33 cellular contexts compared by ENCODE assay signal in genomic region chr1:163076981-163077761, GRCh38. TPM values are rescaled to one million over a fixed set of nuclear protein-coding genes. Genes with fewer than 3 reads are reported as not detected.
"Had no signal": no experiment of that assay in that cellular context is flagged by ENCODE, and none has a peak within 500 bp of the region (broad histone marks: within the 10 kb centered on the region; RNA-seq: fewer than 3 reads in every experiment).

No MANE protein-coding gene starts in this region.

- H3K9me3 Mint-ChIP-seq: activated CD4-positive, alpha-beta T cell treated with anti-CD3 and anti-CD28 coated beads, Interleukin-2, amount 10 ng/mL, durations not matched to agents 24 days and 14 days; activated CD8-positive, alpha-beta T cell treated with anti-CD3 and anti-CD28 coated beads for 36 hours; activated naive CD4-positive, alpha-beta T cell treated with anti-CD3 and anti-CD28 coated beads, Interleukin-2, amount 50 U/mL, for 24 hours; activated naive CD8-positive, alpha-beta T cell treated with anti-CD3 and anti-CD28 coated beads, Interleukin-2, amount 10 ng/mL, durations not matched to agents 7 days and 5 days; activated T-cell treated with anti-CD3 and anti-CD28 coated beads, Interleukin-2, amount 50 U/mL, for 24 hours; activated T-helper 2 cell treated with anti-CD3 and anti-CD28 coated beads, Interferon-gamma antibody, Interleukin-2, Interleukin-4, amounts not matched to agents 10 μg/mL and 5 μg/mL and 100 μg/mL, durations not matched to agents 14 hours and 24 hours and 36 hours had no signal

- H3K9me3 ChIP-seq: MG63, Peyer's patch, SJSA1 had no signal

- H3K36me3 ChIP-seq: MG63, Peyer's patch, SJSA1, WERI-Rb-1 had no signal

- H3K4me1 Mint-ChIP-seq: activated CD4-positive, alpha-beta T cell treated with anti-CD3 and anti-CD28 coated beads, Interleukin-2, amount 10 ng/mL, durations not matched to agents 24 days and 14 days; activated naive CD4-positive, alpha-beta T cell treated with anti-CD3 and anti-CD28 coated beads, Interleukin-2, amount 50 U/mL, for 24 hours; activated naive CD8-positive, alpha-beta T cell treated with anti-CD3 and anti-CD28 coated beads, Interleukin-2, amount 10 ng/mL, durations not matched to agents 7 days and 5 days had no signal

- H3K27me3 ChIP-seq: MG63, Peyer's patch, SJSA1 had no signal

- H3K4me3 ChIP-seq: MG63, Peyer's patch, SJSA1 had no signal

- H3K27ac Mint-ChIP-seq: activated CD4-positive, alpha-beta T cell treated with anti-CD3 and anti-CD28 coated beads, Interleukin-2, amount 10 ng/mL, durations not matched to agents 24 days and 14 days; activated CD8-positive, alpha-beta T cell treated with anti-CD3 and anti-CD28 coated beads for 36 hours; activated naive CD4-positive, alpha-beta T cell treated with anti-CD3 and anti-CD28 coated beads, Interleukin-2, amount 50 U/mL, for 24 hours; activated naive CD8-positive, alpha-beta T cell treated with anti-CD3 and anti-CD28 coated beads, Interleukin-2, amount 10 ng/mL, durations not matched to agents 7 days and 5 days; activated T-cell treated with anti-CD3 and anti-CD28 coated beads, Interleukin-2, amount 50 U/mL, for 24 hours; activated T-helper 2 cell treated with anti-CD3 and anti-CD28 coated beads, Interferon-gamma antibody, Interleukin-2, Interleukin-4, amounts not matched to agents 10 μg/mL and 5 μg/mL and 100 μg/mL, durations not matched to agents 14 hours and 24 hours and 36 hours had no signal

- H3K4me3 Mint-ChIP-seq: activated CD4-positive, alpha-beta T cell treated with anti-CD3 and anti-CD28 coated beads, Interleukin-2, amount 10 ng/mL, durations not matched to agents 24 days and 14 days; activated CD8-positive, alpha-beta T cell treated with anti-CD3 and anti-CD28 coated beads for 36 hours; activated naive CD4-positive, alpha-beta T cell treated with anti-CD3 and anti-CD28 coated beads, Interleukin-2, amount 50 U/mL, for 24 hours; activated naive CD8-positive, alpha-beta T cell treated with anti-CD3 and anti-CD28 coated beads, Interleukin-2, amount 10 ng/mL, durations not matched to agents 7 days and 5 days; activated T-cell treated with anti-CD3 and anti-CD28 coated beads, Interleukin-2, amount 50 U/mL, for 24 hours had no signal

- H3K27ac ChIP-seq: Peyer's patch, SJSA1, WERI-Rb-1 had no signal

- H3K4me1 ChIP-seq: Peyer's patch had no signal

- ATAC-seq: activated CD8-positive, alpha-beta T cell treated with anti-CD3 and anti-CD28 coated beads for 36 hours; PC-3 had no signal

- H3K36me3 Mint-ChIP-seq: activated naive CD4-positive, alpha-beta T cell treated with anti-CD3 and anti-CD28 coated beads, Interleukin-2, amount 50 U/mL, for 24 hours; activated naive CD8-positive, alpha-beta T cell treated with anti-CD3 and anti-CD28 coated beads, Interleukin-2, amount 10 ng/mL, durations not matched to agents 7 days and 5 days had no signal

- DNase-seq: activated CD4-positive, alpha-beta T cell treated with anti-CD3 and anti-CD28 coated beads for 1 hour; activated CD4-positive, alpha-beta T cell treated with anti-CD3 and anti-CD28 coated beads, Interleukin-2, amount 10 ng/mL, durations not matched to agents 24 days and 14 days; activated CD4-positive, alpha-beta T cell treated with anti-CD3 and anti-CD28 coated beads, Interleukin-2, amount 50 U/mL, for 4 hours; activated CD4-positive, CD25-positive, alpha-beta regulatory T cell; activated CD8-positive, alpha-beta T cell treated with anti-CD3 and anti-CD28 coated beads for 36 hours; activated gamma-delta T cell; activated naive CD4-positive, alpha-beta T cell treated with Interleukin-2 at 50 U/mL for 16 hours; activated naive CD8-positive, alpha-beta T cell treated with anti-CD3 and anti-CD28 coated beads, Interleukin-2, amount 10 ng/mL, durations not matched to agents 7 days and 5 days; activated T-cell treated with anti-CD3 and anti-CD28 coated beads, Interleukin-2, amount 50 U/mL, for 24 hours; amygdala; Kasumi-1; MG63; NCI-H1048; NCI-H1105 treated with DMSO at 0.1 percent for 48 hours; NCI-H1436; NCI-H1694; NCI-H1930; NCI-H2081 treated with DMSO at 0.1 percent for 48 hours; NCI-H226; NCI-H524 treated with DMSO at 0.1 percent for 48 hours; PC-3; Peyer's patch; RPMI8226; SHP77 treated with DMSO at 0.1 percent for 48 hours; T1000; WERI-Rb-1 had no signal

- H3K27me3 Mint-ChIP-seq: activated CD4-positive, alpha-beta T cell treated with anti-CD3 and anti-CD28 coated beads, Interleukin-2, amount 10 ng/mL, durations not matched to agents 24 days and 14 days had no signal

RNA-seq across cellular contexts. Expression of gene RGS4, which starts 8.0 kb away (rescaled TPM):
- total RNA-seq: activated CD4-positive, alpha-beta T cell treated with anti-CD3 and anti-CD28 coated beads, Interleukin-2, amount 10 ng/mL, durations not matched to agents 24 days and 14 days; activated CD8-positive, alpha-beta memory T cell treated with anti-CD3 and anti-CD28 coated beads for 36 hours; activated CD8-positive, alpha-beta T cell treated with anti-CD3 and anti-CD28 coated beads for 36 hours; activated naive CD8-positive, alpha-beta T cell treated with anti-CD3 and anti-CD28 coated beads, Interleukin-2, amount 10 ng/mL, durations not matched to agents 7 days and 5 days; activated T-helper 2 cell treated with anti-CD3 and anti-CD28 coated beads, Interferon-gamma antibody, Interleukin-2, Interleukin-4, amounts not matched to agents 10 μg/mL and 5 μg/mL and 100 μg/mL, durations not matched to agents 14 hours and 24 hours and 36 hours; NCI-H460; T-helper 1 cell treated with Interleukin-12 subunit alpha and Interleukin-12 subunit beta and Interleukin-4 antibody, amounts not matched to agents 30 ng/mL and 1 ng/mL, for 36 hours; T-helper 2 cell treated with Interferon-gamma antibody and Interleukin-4, amounts not matched to agents 100 ng/mL and 5 ng/mL, for 36 hours had no signal
